ENCODE assay signal across 8 cellular contexts in genomic region chr15:72685925-72686794, GRCh38. TPM values are rescaled to one million over a fixed set of nuclear protein-coding genes. Genes with fewer than 3 reads are reported as not detected.
DNase-seq lines count a peak whose midpoint lies in the region; ATAC-seq, FAIRE-seq and TF ChIP-seq lines count a peak whose summit lies in the region.

Gene BBS4, plus strand, starts transcription at chr15:72686207. Its CDS starts 21 bp downstream, at chr15:72686228.
Gene HIGD2B, minus strand, starts transcription at chr15:72686182. Its CDS starts 9,808 bp downstream, at chr15:72676374.

- H3K27me3 ChIP-seq in keratinocyte (ENCODE audit: control insufficient read depth, extremely low read depth, insufficient read depth, low read length): no peaks in the 10 kb centered on the region

- peak within 1 kb of the TSS; percentile 97 for H2AFZ ChIP-seq in keratinocyte (ENCODE audit: control insufficient read depth, low read length)

- ATAC-seq in GM18907 (IDR thresholded peaks at IDR 0.05; ENCODE audit: unreplicated experiment) (peak; percentile 94), HG03103 (IDR thresholded peaks at IDR 0.05; ENCODE audit: low read depth, unreplicated experiment) (peak; percentile 91), T-helper 17 cell (peak; percentile 95)

- peaks cover 4% of the 10 kb centered on the region for H3K4me1 ChIP-seq in keratinocyte (ENCODE audit: control insufficient read depth, extremely low read depth, insufficient read depth, low read length)

- no peaks in the 10 kb centered on the region for H3K36me3 ChIP-seq in keratinocyte (ENCODE audit: control insufficient read depth in 2 of 2, extremely low read depth in 1 of 2, insufficient read depth in 2 of 2, low read length in 2 of 2)

- peak within 1 kb of the TSS; percentile 97 for H3K4me2 ChIP-seq in keratinocyte (ENCODE audit: control insufficient read depth, extremely low read depth, insufficient read depth, low read depth, low read length)

- H3K4me3 Mint-ChIP-seq in T-helper 17 cell: peak within 1 kb of the TSS; percentile 96

- peaks cover 2% of the 10 kb centered on the region for H3K79me2 ChIP-seq in keratinocyte (ENCODE audit: control insufficient read depth, insufficient read depth, low read length)

- no peaks in the 10 kb centered on the region for H4K20me1 ChIP-seq in keratinocyte (ENCODE audit: control insufficient read depth, extremely low read depth, insufficient read depth, low read length)

- dilution Hi-C loops in keratinocyte (cut with MboI; ENCODE audit: extremely low pct_ligation_motif_present, low sequenced_read_pairs): no loop called here

- H3K4me3 ChIP-seq in cardiac fibroblast (replicated peaks in 1 of 2; ENCODE audit: low read depth in 2 of 2, low read length in 2 of 2) (peak within 1 kb of the TSS; percentile 73 to 84), keratinocyte (ENCODE audit: control insufficient read depth in 2 of 3, extremely low read depth in 1 of 3, insufficient read depth in 2 of 3, low read depth in 1 of 3, low read length in 3 of 3) (peak within 1 kb of the TSS; percentile 68 to 87 (median 78))

- no peaks in the 10 kb centered on the region for H3K9me1 ChIP-seq in keratinocyte (ENCODE audit: control insufficient read depth, extremely low read depth, insufficient read depth, low read length)

- no peak for TF ChIP-seq CTCF in cardiac fibroblast (IDR thresholded peaks at IDR 0.05; ENCODE audit: low read depth, low read length)
- no peak for TF ChIP-seq CTCF in keratinocyte (optimal IDR thresholded peaks at IDR 0.05 in 1 of 3, IDR thresholded peaks at IDR 0.05 in 1 of 3, conservative IDR thresholded peaks at IDR 0.05 in 1 of 3; ENCODE audit: extremely low read depth in 1 of 3, insufficient read depth in 2 of 3, low read length in 3 of 3)

- peaks cover 13% of the 10 kb centered on the region for H3K4me1 Mint-ChIP-seq in T-helper 17 cell

- H3K36me3 Mint-ChIP-seq in T-helper 17 cell (ENCODE audit: low read depth): no peaks in the 10 kb centered on the region

- peak; percentile 39 for FAIRE-seq in keratinocyte (lab: Jason Lieb, UNC)

- H3K27ac Mint-ChIP-seq in T-helper 17 cell: peak within 1 kb of the TSS; percentile 97

- peak within 1 kb of the TSS; percentile 79 for H3K9ac ChIP-seq in keratinocyte (ENCODE audit: control insufficient read depth, extremely low read depth, insufficient read depth, low read length)

- H3K27me3 Mint-ChIP-seq in T-helper 17 cell: no peaks in the 10 kb centered on the region

- H3K9me3 ChIP-seq in T-helper 17 cell (ENCODE audit: control insufficient read depth, low read length, poor library complexity, severe bottlenecking): no peaks in the 10 kb centered on the region
- no peaks in the 10 kb centered on the region for H3K9me3 ChIP-seq in keratinocyte (ENCODE audit: control insufficient read depth, low read depth, low read length)

- peak; percentile 63 to 71 (median 71) for DNase-seq in T-helper 17 cell
- DNase-seq in cardiac fibroblast (ENCODE audit: low read depth in 2 of 2): peak; percentile 87
- DNase-seq in keratinocyte (ENCODE audit: low read depth, low spot score): peak; percentile 46
- peak; percentile 64 to 80 (median 74) for DNase-seq in stimulated activated CD4-positive, alpha-beta T cell treated with anti-CD3 and anti-CD28 coated beads, Interleukin-1b, Interleukin-23, amount 100 ng/mL, for 24 hours (ENCODE audit: low read depth in 4 of 4, low spot score in 1 of 4)
- DNase-seq in NCI-H69 (lab: John Stamatoyannopoulos, UW): no peak
- no peak for DNase-seq in NCI-H2107 (lab: John Stamatoyannopoulos, UW)

- H3K27ac ChIP-seq in keratinocyte (ENCODE audit: control insufficient read depth, insufficient read depth, low read length): peak within 1 kb of the TSS; percentile 75

RNA-seq across cellular contexts. Expression of gene BBS4, which starts in this region (rescaled TPM):
- 1 to 10 TPM; 8.7 to 9.9 TPM for total RNA-seq in T-helper 17 cell
- 15.1 to 16.5 TPM (median 15.3 TPM) in 3 replicates for polyA plus RNA-seq in keratinocyte
- polyA plus RNA-seq in keratinocyte (2011; ENCODE audit: low read depth): 5.7 TPM
- polyA plus RNA-seq in keratinocyte (2011; cell fraction: cytosol; rRNA removed): 9.2 and 14.5 TPM in 2 replicates
- polyA plus RNA-seq in keratinocyte (2011; cell fraction: nucleus; rRNA removed): 26.0 and 33.5 TPM in 2 replicates
- 7.1 and 7.3 TPM in 2 replicates for polyA plus RNA-seq in keratinocyte (2012; ENCODE audit: low replicate concordance)
- 4.1 to 11.4 TPM (median 10.8 TPM) in 3 replicates for polyA minus RNA-seq in keratinocyte
- 2.3 TPM for polyA minus RNA-seq in keratinocyte (2011; cell fraction: cytosol; rRNA and poly(A)+ RNA removed)
- 13.1 and 20.8 TPM in 2 replicates for polyA minus RNA-seq in keratinocyte (2011; cell fraction: nucleus; rRNA and poly(A)+ RNA removed)

RNA-seq across cellular contexts. Expression of gene HIGD2B, which starts in this region (rescaled TPM):
- total RNA-seq in T-helper 17 cell: under 1 TPM in 1 of 2 donors, not detected in 1; 0.50 TPM
- not detected in 3 replicates for polyA plus RNA-seq in keratinocyte
- polyA plus RNA-seq in keratinocyte (2011; ENCODE audit: low read depth): not detected
- polyA plus RNA-seq in keratinocyte (2011; cell fraction: cytosol; rRNA removed): not detected in 2 replicates
- not detected in 2 replicates for polyA plus RNA-seq in keratinocyte (2011; cell fraction: nucleus; rRNA removed)
- not detected in 2 replicates for polyA plus RNA-seq in keratinocyte (2012; ENCODE audit: low replicate concordance)
- 1.0 TPM in 1 of 3 replicates, not detected in the others for polyA minus RNA-seq in keratinocyte
- polyA minus RNA-seq in keratinocyte (2011; cell fraction: cytosol; rRNA and poly(A)+ RNA removed): not detected
- not detected in 2 replicates for polyA minus RNA-seq in keratinocyte (2011; cell fraction: nucleus; rRNA and poly(A)+ RNA removed)

Comparison
In these comparisons a context has a peak if more than half of its experiments do, and no peak if none do; other contexts are left out.
1. DNase-seq: peak in T-helper 17 cell (3 of 3), cardiac fibroblast (2 of 2), keratinocyte (single experiment) and stimulated activated CD4-positive, alpha-beta T cell treated with anti-CD3 and anti-CD28 coated beads, Interleukin-1b, Interleukin-23, amount 100 ng/mL, for 24 hours (4 of 4); none in NCI-H69 (single experiment) and NCI-H2107 (single experiment).
2. Peak in every context shown above with its lines, with median percentiles within 50 percentile points of each other: ATAC-seq.